ENCODE assay signal across 15 cellular contexts in the genomic region with DNA sequence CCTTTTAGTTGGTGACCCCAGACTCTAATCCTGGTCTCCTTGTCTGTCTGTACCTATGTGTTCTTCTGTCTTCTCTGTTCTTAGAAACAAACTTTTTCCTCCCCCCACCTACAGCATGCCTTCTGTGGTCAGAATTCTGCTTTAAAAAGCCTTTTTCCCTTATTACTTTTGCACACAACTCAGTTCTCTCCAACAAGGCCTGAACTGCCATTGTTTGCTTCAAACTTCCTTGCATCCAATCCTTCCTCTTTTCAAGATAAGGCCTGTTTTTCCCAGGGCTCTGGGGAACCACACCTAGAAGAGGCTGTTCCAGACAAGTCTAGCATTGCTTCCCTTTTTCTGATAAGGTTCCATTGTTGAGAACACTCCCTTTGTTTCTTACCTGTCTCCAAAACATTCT. TPM values are rescaled to one million over a fixed set of nuclear protein-coding genes. Genes with fewer than 3 reads are reported as not detected.
A peak's percentile ranks its signal among the peaks of the same experiment; 100 is the strongest.
DNase-seq lines count a peak whose midpoint lies in the region; ATAC-seq and TF ChIP-seq lines count a peak whose summit lies in the region.
"Had no signal": no experiment of that assay in that cellular context is flagged by ENCODE, and none has a peak within 500 bp of the region (broad histone marks: within the 10 kb centered on the region; RNA-seq: fewer than 3 reads in every experiment).

No MANE protein-coding gene starts in this region.

- H3K9me2 ChIP-seq in DOHH2 (replicated peaks; ENCODE audit: control insufficient read depth, low read length), result no peaks in the 10 kb centered on the region

- H3K4me3 ChIP-seq in BLaER1, result no peak overlapping the region
- no peak overlapping the region for H3K4me3 ChIP-seq in DOHH2 (ENCODE audit: low read length)
- no peak overlapping the region for H3K4me3 ChIP-seq in right lobe of liver
- H3K4me3 ChIP-seq: psoas muscle had no signal

- no peak overlapping the region for H3K4me3 Mint-ChIP-seq in activated naive CD8-positive, alpha-beta T cell treated with anti-CD3 and anti-CD28 coated beads for 36 hours
- H3K4me3 Mint-ChIP-seq: T-cell had no signal

- H3K36me3 Mint-ChIP-seq in activated naive CD8-positive, alpha-beta T cell treated with anti-CD3 and anti-CD28 coated beads for 36 hours, result no peaks in the 10 kb centered on the region
- H3K36me3 Mint-ChIP-seq: T-cell had no signal

- peak overlapping the region; percentile 58 for H3K27ac Mint-ChIP-seq in activated naive CD8-positive, alpha-beta T cell treated with anti-CD3 and anti-CD28 coated beads for 36 hours

- H3K4me1 ChIP-seq in BLaER1 (peaks cover 25% of the 10 kb centered on the region), DOHH2 (ENCODE audit: control insufficient read depth, low read length) (peaks cover 92% of the 10 kb centered on the region), right lobe of liver (no peaks in the 10 kb centered on the region)
- H3K4me1 ChIP-seq: BE2C, psoas muscle had no signal

- intact Hi-C loops in right lobe of liver (cut with DNase I), result no loop called here

- H3K27me3 Mint-ChIP-seq in activated naive CD8-positive, alpha-beta T cell treated with anti-CD3 and anti-CD28 coated beads for 36 hours, result no peaks in the 10 kb centered on the region
- H3K27me3 Mint-ChIP-seq: T-cell had no signal

- no peaks in the 10 kb centered on the region for H3K9me3 Mint-ChIP-seq in activated naive CD8-positive, alpha-beta T cell treated with anti-CD3 and anti-CD28 coated beads for 36 hours
- H3K9me3 Mint-ChIP-seq: T-cell had no signal

- no peak for TF ChIP-seq CTCF in DOHH2 (IDR thresholded peaks at IDR 0.05; ENCODE audit: low read depth, low read length, poor library complexity, severe bottlenecking)
- no peak for TF ChIP-seq CTCF in right lobe of liver (IDR thresholded peaks at IDR 0.05)

- H4K20me1 ChIP-seq in BLaER1, result no peaks in the 10 kb centered on the region
- no peaks in the 10 kb centered on the region for H4K20me1 ChIP-seq in DOHH2 (ENCODE audit: control insufficient read depth, insufficient read depth, low read depth, low read length)

- peaks cover 7% of the 10 kb centered on the region for H3K4me1 Mint-ChIP-seq in activated naive CD8-positive, alpha-beta T cell treated with anti-CD3 and anti-CD28 coated beads for 36 hours

- H3K27me3 ChIP-seq in BLaER1 (no peaks in the 10 kb centered on the region), DOHH2 (ENCODE audit: control insufficient read depth, low read length) (no peaks in the 10 kb centered on the region), right lobe of liver (no peaks in the 10 kb centered on the region)
- H3K27me3 ChIP-seq: BE2C had no signal

- H3K79me2 ChIP-seq in DOHH2 (ENCODE audit: control insufficient read depth, low read length), result peaks cover 7% of the 10 kb centered on the region

- H3K36me3 ChIP-seq in BLaER1 (no peaks in the 10 kb centered on the region), DOHH2 (ENCODE audit: control insufficient read depth, low read length) (no peaks in the 10 kb centered on the region), right lobe of liver (no peaks in the 10 kb centered on the region)
- H3K36me3 ChIP-seq: BE2C had no signal

- H3F3A ChIP-seq in DOHH2 (ENCODE audit: control insufficient read depth, insufficient read depth), result peaks cover 43% of the 10 kb centered on the region

- ATAC-seq in right lobe of liver (peak; percentile 38 to 53 (median 51)), GM19328 (IDR thresholded peaks at IDR 0.05; ENCODE audit: unreplicated experiment) (no peak), GM18870 (IDR thresholded peaks at IDR 0.05; ENCODE audit: unreplicated experiment) (no peak)
- ATAC-seq: psoas muscle, T-cell had no signal

- no peak for DNase-seq in activated naive CD8-positive, alpha-beta T cell treated with anti-CD3 and anti-CD28 coated beads for 36 hours
- DNase-seq in right lobe of liver, result no peak
- DNase-seq in dedifferentiated amniotic fluid mesenchymal stem cell (ENCODE audit: extremely low spot score), result no peak
- DNase-seq in cerebellum (ENCODE audit: low spot score), result no peak
- DNase-seq: activated CD4-positive, alpha-beta T cell treated with anti-CD3 and anti-CD28 coated beads for 48 hours; activated effector memory CD4-positive, alpha-beta T cell treated with Interleukin-2 at 50 U/mL for 16 hours; BE2C; foreskin melanocyte; NCI-H446; psoas muscle; T-cell had no signal

- H3K27ac ChIP-seq in BLaER1 (no peak overlapping the region), DOHH2 (ENCODE audit: low read depth, low read length) (peak overlapping the region; percentile 39), right lobe of liver (no peak overlapping the region)
- H3K27ac ChIP-seq: psoas muscle had no signal

- H3K4me2 ChIP-seq in BLaER1 (0 out of 2 replicates have a peak overlapping the region, but pooled peaks have one; percentile 3), DOHH2 (ENCODE audit: low read length) (peak overlapping the region; percentile 24)

- no peaks in the 10 kb centered on the region for H3K9me3 ChIP-seq in BLaER1
- no peaks in the 10 kb centered on the region for H3K9me3 ChIP-seq in DOHH2 (ENCODE audit: control insufficient read depth, insufficient read depth, low read length)
- no peaks in the 10 kb centered on the region for H3K9me3 ChIP-seq in right lobe of liver
- H3K9me3 ChIP-seq: BE2C, psoas muscle had no signal

- H3K9ac ChIP-seq in BLaER1, result no peak overlapping the region

- TF ChIP-seq POLR2A in right lobe of liver (IDR thresholded peaks at IDR 0.05), result no peak

RNA-seq across cellular contexts. Expression of gene NCOA3, which starts 22.2 kb away (rescaled TPM):
- total RNA-seq in activated naive CD8-positive, alpha-beta T cell treated with anti-CD3 and anti-CD28 coated beads for 36 hours, result 10 to 100 TPM; 58.1 to 66.4 TPM
- 10 to 100 TPM; 11.2 to 15.1 (median 13.8) TPM for total RNA-seq in right lobe of liver
- 26.0 TPM for total RNA-seq in cerebellum

Comparison
In these comparisons a context has a peak if more than half of its experiments do, and no peak if none do; other contexts are left out.
1. ATAC-seq: peak in right lobe of liver (4 of 4); none in GM19328 (single experiment) and GM18870 (single experiment).